9 cellular contexts compared by ENCODE assay signal in the genomic region with DNA sequence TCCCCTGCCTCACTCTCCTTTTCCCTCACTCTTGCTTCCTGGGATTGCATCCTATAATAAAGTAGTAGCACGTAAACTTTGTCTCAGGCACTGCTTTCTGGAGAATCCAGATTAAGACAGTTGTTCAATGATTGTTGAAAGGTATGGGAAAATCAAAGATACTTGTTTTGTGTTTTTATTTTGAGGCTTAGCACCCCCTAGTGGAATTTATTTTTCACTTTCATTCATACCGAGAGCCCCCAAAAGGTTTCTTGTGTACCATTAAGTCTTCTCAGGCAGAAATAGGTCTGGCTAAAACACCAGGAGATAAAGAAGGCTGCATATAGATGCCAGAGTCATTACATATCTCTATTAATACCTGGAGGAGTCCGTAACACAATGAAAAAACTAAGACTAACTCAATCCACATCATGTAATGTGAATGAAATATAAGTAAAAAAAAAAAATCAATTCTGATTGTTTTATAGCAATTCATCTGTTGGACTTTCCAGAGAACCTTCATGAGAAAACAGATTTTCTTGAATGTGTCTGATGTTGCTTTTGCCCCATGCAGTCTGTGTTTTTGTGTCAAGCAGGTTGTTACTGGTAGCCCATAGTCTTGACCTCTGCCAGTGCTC.
DNase-seq lines count a peak whose midpoint lies in the region; ATAC-seq and TF ChIP-seq lines count a peak whose summit lies in the region.
"Had no signal": no experiment of that assay in that cellular context is flagged by ENCODE, and none has a peak within 500 bp of the region (broad histone marks: within the 10 kb centered on the region; RNA-seq: fewer than 3 reads in every experiment).

No MANE protein-coding gene starts in this region.

- no peak for TF ChIP-seq EP300 in upper lobe of left lung (IDR thresholded peaks at IDR 0.05)

- 56% methylated on average over 3 of the region's 3 CpGs for WGBS in upper lobe of left lung, 2 donors

- CTCF ChIA-PET in OCI-LY7 (lab: Charles Lee; ENCODE audit: unreplicated experiment), result no interaction called here

- H3K79me2 ChIP-seq in OCI-LY7 (ENCODE audit: insufficient read depth, low read depth, low read length), result no peaks in the 10 kb centered on the region

- TF ChIP-seq CTCF in cardiac muscle cell (IDR thresholded peaks at IDR 0.05; ENCODE audit: low read depth, low read length) (peak; percentile 47), OCI-LY7 (conservative IDR thresholded peaks at IDR 0.05; ENCODE audit: low read length) (peak; percentile 86), foreskin fibroblast (IDR thresholded peaks at IDR 0.05; ENCODE audit: low read depth, low read length) (peak; percentile 35), upper lobe of left lung (IDR thresholded peaks at IDR 0.05) (peak in 5 of 6 experiments; percentile 16 to 43 (median 32))

- intact Hi-C loops in left ventricle myocardium superior (cut with micrococcal nuclease) (loop anchor here (5.0 kb wide), 1 partner anchor 229 kb away; no protein-coding TSS in a partner anchor), OCI-LY7 (cut with micrococcal nuclease; ENCODE audit: unreplicated experiment) (loop anchor here (5.0 to 10.0 kb wide), 2 partner anchors 96 to 491 kb away; no protein-coding TSS in a partner anchor)

- no peaks in the 10 kb centered on the region for H3K9me2 ChIP-seq in OCI-LY7 (ENCODE audit: insufficient read depth, low read length)

- ATAC-seq in left ventricle myocardium superior, result no peak
- no peak for ATAC-seq in upper lobe of left lung (ENCODE audit: low FRiP score in 2 of 2)
- ATAC-seq: activated T-cell treated with anti-CD3 and anti-CD28 coated beads, Interleukin-2, amount 50 U/mL, for 4 hours had no signal

- DNase-seq in cardiac muscle cell (ENCODE audit: low read depth in 1 of 2, low spot score in 1 of 2), result peak; percentile 39 to 60
- DNase-seq in left ventricle myocardium superior, result no peak
- DNase-seq in OCI-LY7 (ENCODE audit: low spot score), result peak; percentile 29
- DNase-seq in foreskin fibroblast, result peak in 1 of 2 donors; percentile 68
- DNase-seq in upper lobe of left lung, result no peak
- no peak for DNase-seq in stimulated activated CD4-positive, alpha-beta T cell treated with anti-CD3 and anti-CD28 coated beads, Interleukin-2, amount 100 ng/mL, for 48 hours
- no peak for DNase-seq in KG1 (lab: John Stamatoyannopoulos, UW)
- DNase-seq in NCI-H226, result no peak
- DNase-seq: activated T-cell treated with anti-CD3 and anti-CD28 coated beads, Interleukin-2, amount 50 U/mL, for 4 hours had no signal

- H3K4me1 ChIP-seq in cardiac muscle cell (ENCODE audit: low read depth) (no peaks in the 10 kb centered on the region), OCI-LY7 (ENCODE audit: insufficient read depth, low read length, poor library complexity, severe bottlenecking) (no peaks in the 10 kb centered on the region), upper lobe of left lung (no peaks in the 10 kb centered on the region)

- BruUV-seq in OCI-LY7 (replicated peaks; lab: Mats Ljungman, UMichigan), result no TSS peak

- POLR2A ChIA-PET in OCI-LY7 (lab: Charles Lee), result interaction anchor here (0.6 to 1.3 kb wide), 5 partner anchors 12 to 220 kb away, joined by 3 to 6 read pairs (median 3); no protein-coding TSS in a partner anchor

- H3K4me2 ChIP-seq in OCI-LY7 (ENCODE audit: low read length), result no peak overlapping the region

- H4K20me1 ChIP-seq in OCI-LY7 (ENCODE audit: insufficient read depth, low read length), result no peaks in the 10 kb centered on the region

- peaks cover 10% of the 10 kb centered on the region for H3K27me3 ChIP-seq in cardiac muscle cell
- no peaks in the 10 kb centered on the region for H3K27me3 ChIP-seq in upper lobe of left lung

- H3K9me3 ChIP-seq in cardiac muscle cell (ENCODE audit: low read depth), result no peaks in the 10 kb centered on the region
- no peaks in the 10 kb centered on the region for H3K9me3 ChIP-seq in OCI-LY7 (ENCODE audit: low read length)
- no peaks in the 10 kb centered on the region for H3K9me3 ChIP-seq in upper lobe of left lung

- no peaks in the 10 kb centered on the region for H3K36me3 ChIP-seq in cardiac muscle cell
- H3K36me3 ChIP-seq in OCI-LY7 (ENCODE audit: insufficient read depth, low read length), result no peaks in the 10 kb centered on the region
- no peaks in the 10 kb centered on the region for H3K36me3 ChIP-seq in upper lobe of left lung

- no peak for TF ChIP-seq POLR2A in upper lobe of left lung (IDR thresholded peaks at IDR 0.05)

- H3K4me3 ChIP-seq in cardiac muscle cell (no peak overlapping the region), OCI-LY7 (ENCODE audit: low read depth, low read length, poor library complexity, severe bottlenecking) (no peak overlapping the region), foreskin fibroblast (ENCODE audit: low read depth in 1 of 2, low read length in 2 of 2) (no peak overlapping the region), upper lobe of left lung (no peak overlapping the region)

- no peak overlapping the region for H2AFZ ChIP-seq in OCI-LY7 (ENCODE audit: low read length)

- H3K27ac ChIP-seq in cardiac muscle cell (no peak overlapping the region), OCI-LY7 (ENCODE audit: low read depth, low read length, poor library complexity, severe bottlenecking) (no peak overlapping the region), upper lobe of left lung (no peak overlapping the region)

Comparison
In these comparisons a context has a peak if more than half of its experiments do, and no peak if none do; other contexts are left out.
1. DNase-seq: peak in cardiac muscle cell (2 of 2) and OCI-LY7 (single experiment); none in left ventricle myocardium superior (single experiment), upper lobe of left lung (0 of 2), stimulated activated CD4-positive, alpha-beta T cell treated with anti-CD3 and anti-CD28 coated beads, Interleukin-2, amount 100 ng/mL, for 48 hours (0 of 2), KG1 (single experiment) and NCI-H226 (single experiment).
2. CTCF ChIP-seq: peak in every context shown above with its lines; median percentile 86 in OCI-LY7; 47 in cardiac muscle cell; 35 in foreskin fibroblast; 32 in upper lobe of left lung.